Comparison of ENCODE assay signal across 17 cellular contexts in the genomic region with DNA sequence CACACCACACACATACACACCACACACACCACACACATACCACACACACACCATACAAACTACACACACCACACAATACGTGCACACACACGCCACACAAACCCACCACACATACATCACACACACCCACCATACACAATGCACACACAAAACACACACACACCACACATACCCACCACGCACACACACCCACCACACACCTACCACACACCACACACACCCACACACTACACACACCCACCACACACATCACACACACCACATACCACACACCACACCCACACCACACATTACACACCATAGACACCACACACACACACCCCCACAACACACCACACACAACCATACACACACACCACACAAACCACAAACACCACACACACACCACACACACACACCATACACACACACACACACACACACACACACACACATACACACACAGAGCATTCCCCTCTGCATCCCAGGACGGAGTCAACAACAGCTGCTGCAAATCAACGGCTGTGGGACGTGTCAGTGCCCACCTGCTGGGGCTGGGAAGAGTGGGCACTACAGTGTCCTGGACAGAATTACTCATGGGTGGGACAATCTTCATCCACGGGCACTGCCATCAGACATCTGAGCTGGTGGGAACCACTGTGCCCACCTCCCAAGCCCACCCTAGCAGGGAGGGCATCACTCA. TPM values are rescaled to one million over a fixed set of nuclear protein-coding genes. Genes with fewer than 3 reads are reported as not detected.
DNase-seq lines count a peak whose midpoint lies in the region; ATAC-seq, FAIRE-seq and TF ChIP-seq lines count a peak whose summit lies in the region.
"Had no signal": no experiment of that assay in that cellular context is flagged by ENCODE, and none has a peak within 500 bp of the region (broad histone marks: within the 10 kb centered on the region; RNA-seq: fewer than 3 reads in every experiment).

No MANE protein-coding gene starts in this region.

- no peak overlapping the region for H3K4me3 Mint-ChIP-seq in activated CD8-positive, alpha-beta memory T cell treated with anti-CD3 and anti-CD28 coated beads, Interleukin-2, amount 10 ng/mL, durations not matched to agents 7 days and 5 days

- ATAC-seq in activated CD8-positive, alpha-beta memory T cell treated with anti-CD3 and anti-CD28 coated beads, Interleukin-2, amount 10 ng/mL, durations not matched to agents 7 days and 5 days = no peak
- no peak for ATAC-seq in HG02798 (IDR thresholded peaks at IDR 0.05; ENCODE audit: poor library complexity, unreplicated experiment)
- ATAC-seq in GM18520 (IDR thresholded peaks at IDR 0.05; ENCODE audit: unreplicated experiment) = no peak
- ATAC-seq: A549 had no signal

- H3K14ac ChIP-seq in H1 (ENCODE audit: insufficient read length) = no peak overlapping the region
- no peak overlapping the region for H3K14ac ChIP-seq in trophoblast cell (ENCODE audit: low read length)

- H3K27ac Mint-ChIP-seq in activated CD8-positive, alpha-beta memory T cell treated with anti-CD3 and anti-CD28 coated beads, Interleukin-2, amount 10 ng/mL, durations not matched to agents 7 days and 5 days = peak overlapping the region; percentile 28

- H3K4me1 ChIP-seq in Loucy (ENCODE audit: insufficient read depth, low read length, poor library complexity, severe bottlenecking) = peaks cover 37% of the 10 kb centered on the region
- peaks cover 4 to 48% (median 38%) of the 10 kb centered on the region in 4 experiments for H3K4me1 ChIP-seq in H1 (replicated peaks in 1 of 4; ENCODE audit: control insufficient read depth in 3 of 4, insufficient read depth in 4 of 4, low read length in 3 of 4)
- H3K4me1 ChIP-seq in trophoblast cell (ENCODE audit: control insufficient read depth in 1 of 2, insufficient read depth in 2 of 2, low read length in 2 of 2) = peaks cover 3 to 5% of the 10 kb centered on the region in 2 experiments

- no peaks in the 10 kb centered on the region for H3K4me1 Mint-ChIP-seq in activated CD8-positive, alpha-beta memory T cell treated with anti-CD3 and anti-CD28 coated beads, Interleukin-2, amount 10 ng/mL, durations not matched to agents 7 days and 5 days

- peak overlapping the region; percentile 98 for H2AK5ac ChIP-seq in H1 (ENCODE audit: low read depth, low read length)
- H2AK5ac ChIP-seq in trophoblast cell (ENCODE audit: low read length) = no peak overlapping the region

- CTCF ChIA-PET in activated CD8-positive, alpha-beta memory T cell treated with anti-CD3 and anti-CD28 coated beads, Interleukin-2, amount 10 ng/mL, durations not matched to agents 7 days and 5 days (lab: Charles Lee) = interaction anchor here (1.2 to 16.1 kb wide), 2 partner anchors 138 to 161 kb away, joined by 4 to 622 read pairs; no protein-coding TSS in a partner anchor
- CTCF ChIA-PET in H1 (lab: Charles Lee; ENCODE audit: partially characterized antibody) = interaction anchor here (0.6 to 24.5 kb wide), 7 partner anchors 7 to 265 kb away, joined by 3 to 1347 read pairs (median 126); no protein-coding TSS in a partner anchor

- H4K91ac ChIP-seq in H1 (replicated peaks; ENCODE audit: insufficient read length, low read length) (peak overlapping the region; percentile 87), trophoblast cell (ENCODE audit: low read depth, low read length) (no peak overlapping the region)

- peak overlapping the region; percentile 57 for H2BK5ac ChIP-seq in H1 (ENCODE audit: low read depth, low read length)
- H2BK5ac ChIP-seq in trophoblast cell (ENCODE audit: low read depth, low read length, poor library complexity) = no peak overlapping the region

- H4K5ac ChIP-seq in H1 (ENCODE audit: insufficient read length, low read depth, low read length) = peak overlapping the region; percentile 13

- H3K9me3 ChIP-seq in Loucy (ENCODE audit: insufficient read depth, low read depth, low read length) = no peaks in the 10 kb centered on the region
- no peaks in the 10 kb centered on the region for H3K9me3 ChIP-seq in H1 (ENCODE audit: insufficient read depth in 2 of 2, low read depth in 1 of 2, low read length in 1 of 2)
- H3K9me3 ChIP-seq in trophoblast cell (ENCODE audit: insufficient read depth, low read depth, low read length) = peaks cover 5% of the 10 kb centered on the region
- H3K9me3 ChIP-seq: A549, tibial nerve had no signal

- H3K23ac ChIP-seq in H1 (ENCODE audit: insufficient read length) = peak overlapping the region; percentile 73
- H3K23ac ChIP-seq in trophoblast cell (ENCODE audit: low read length) = no peak overlapping the region

- peak overlapping the region; percentile 73 for H2BK15ac ChIP-seq in H1 (ENCODE audit: low read length)

- peak overlapping the region; percentile 99 for H3K56ac ChIP-seq in H1 (replicated peaks; ENCODE audit: insufficient read length, low read depth, low read length)

- no peak overlapping the region for H4K12ac ChIP-seq in trophoblast cell (ENCODE audit: low read depth, low read length)

- no peaks in the 10 kb centered on the region for H3K36me3 Mint-ChIP-seq in activated CD8-positive, alpha-beta memory T cell treated with anti-CD3 and anti-CD28 coated beads, Interleukin-2, amount 10 ng/mL, durations not matched to agents 7 days and 5 days
- H3K36me3 Mint-ChIP-seq: CD4-positive, CD25-positive, alpha-beta regulatory T cell had no signal

- peak overlapping the region; percentile 95 for H2BK20ac ChIP-seq in H1 (ENCODE audit: low read length)

- WGBS in H1 (ENCODE audit: extremely low coverage in 1 of 2, insufficient coverage in 1 of 2, insufficient read length in 1 of 2, insufficient replicate concordance in 2 of 2, low coverage in 1 of 2, low lambda C conversion rate in 2 of 2, missing lambda C conversion rate in 1 of 2), 2 experiments = 87% methylated on average over 7 of the region's 7 CpGs; no CpG with 5 or more reads in 1 of the 2 experiments
- 100% methylated on average over 3 of the region's 7 CpGs for whole genome bisulfite sequencing in trophoblast cell (ENCODE audit: extremely low coverage, insufficient coverage, insufficient read length)

- H3K4me2 ChIP-seq in Loucy (ENCODE audit: low read depth, low read length, poor library complexity, severe bottlenecking) (peak overlapping the region; percentile 48), H1 (ENCODE audit: insufficient read depth in 1 of 2, low read depth in 2 of 2, low read length in 2 of 2) (no peak overlapping the region), trophoblast cell (ENCODE audit: low read length) (no peak overlapping the region)
- H3K4me2 ChIP-seq: A549, hepatocyte had no signal

- H3K79me2 ChIP-seq in Loucy (ENCODE audit: insufficient read depth, low read length) (no peaks in the 10 kb centered on the region), H1 (ENCODE audit: control insufficient read depth in 1 of 2, insufficient read depth in 2 of 2, low read length in 2 of 2) (peaks cover 0 to 19% of the 10 kb centered on the region in 2 experiments; a peak in 3 of 4 replicates), trophoblast cell (ENCODE audit: control insufficient read depth, insufficient read depth, low read length, poor library complexity) (no peaks in the 10 kb centered on the region)

- no peaks in the 10 kb centered on the region for H3K9me3 Mint-ChIP-seq in activated CD8-positive, alpha-beta memory T cell treated with anti-CD3 and anti-CD28 coated beads, Interleukin-2, amount 10 ng/mL, durations not matched to agents 7 days and 5 days (ENCODE audit: low read depth)
- H3K9me3 Mint-ChIP-seq: CD4-positive, CD25-positive, alpha-beta regulatory T cell had no signal

- no peaks in the 10 kb centered on the region for H3K36me3 ChIP-seq in Loucy (ENCODE audit: insufficient read depth, low read length)
- H3K36me3 ChIP-seq in H1 (ENCODE audit: control insufficient read depth in 2 of 4, insufficient read depth in 4 of 4, low read length in 3 of 4) = peaks cover 0 to 18% (median 2%) of the 10 kb centered on the region in 4 experiments; a peak in 4 of 8 replicates
- H3K36me3 ChIP-seq in trophoblast cell (ENCODE audit: control insufficient read depth in 1 of 2, insufficient read depth in 2 of 2, low read length in 2 of 2) = peaks cover 0 to 2% of the 10 kb centered on the region in 2 experiments

- H3K4ac ChIP-seq in H1 (replicated peaks; ENCODE audit: insufficient read length, low read depth, low read length) (peak overlapping the region; percentile 75), trophoblast cell (ENCODE audit: low read depth, low read length) (no peak overlapping the region)

- H4K8ac ChIP-seq in H1 (ENCODE audit: extremely low read depth, insufficient read depth, low read length) (peak overlapping the region; percentile 62), trophoblast cell (ENCODE audit: low read depth, low read length) (no peak overlapping the region)

- H3K79me1 ChIP-seq in H1 (ENCODE audit: low read depth, low read length) (peaks cover 13% of the 10 kb centered on the region), trophoblast cell (ENCODE audit: low read length) (no peaks in the 10 kb centered on the region)

- TF ChIP-seq POLR2A in H1 (IDR thresholded peaks at IDR 0.05; ENCODE audit: control extremely low read depth in 1 of 2, low read depth in 2 of 2, low read length in 2 of 2) = no peak

- TF ChIP-seq RAD21 in H1 (IDR thresholded peaks at IDR 0.05 in 1 of 2, conservative IDR thresholded peaks at IDR 0.05 in 1 of 2; ENCODE audit: low read depth in 2 of 2, low read length in 2 of 2) = no peak

- TF ChIP-seq EP300 in H1 (IDR thresholded peaks at IDR 0.05; ENCODE audit: borderline replicate concordance in 1 of 2, low read depth in 2 of 2, low read length in 2 of 2) = no peak

- DNase-seq in activated CD8-positive, alpha-beta memory T cell treated with anti-CD3 and anti-CD28 coated beads, Interleukin-2, amount 10 ng/mL, durations not matched to agents 7 days and 5 days = no peak
- DNase-seq in activated CD8-positive, alpha-beta memory T cell treated with anti-CD3 and anti-CD28 coated beads, Interleukin-2, amount 50 U/mL, for 4 hours = no peak
- DNase-seq in H1 (ENCODE audit: low read depth in 1 of 2, low spot score in 2 of 2) = no peak
- DNase-seq in trophoblast cell = no peak
- DNase-seq in GM03348 (ENCODE audit: low spot score) = no peak
- DNase-seq: CD4-positive, CD25-positive, alpha-beta regulatory T cell; GM23248; islet precursor cell; SHP77; stimulated activated naive CD4-positive, alpha-beta T cell; T-helper 1 cell had no signal

- peak overlapping the region; percentile 57 for H3K9ac ChIP-seq in Loucy (ENCODE audit: low read depth, low read length, poor library complexity, severe bottlenecking)
- H3K9ac ChIP-seq in H1 (replicated peaks in 1 of 4; ENCODE audit: extremely low read depth in 1 of 4, low read depth in 3 of 4, low read length in 3 of 4) = no peak overlapping the region
- no peak overlapping the region for H3K9ac ChIP-seq in trophoblast cell (ENCODE audit: low read length)
- H3K9ac ChIP-seq: GM23248 had no signal

- H3K27me3 Mint-ChIP-seq in activated CD8-positive, alpha-beta memory T cell treated with anti-CD3 and anti-CD28 coated beads, Interleukin-2, amount 10 ng/mL, durations not matched to agents 7 days and 5 days = no peaks in the 10 kb centered on the region
- H3K27me3 Mint-ChIP-seq: CD4-positive, CD25-positive, alpha-beta regulatory T cell had no signal

- H3K27ac ChIP-seq in H1 (ENCODE audit: low read depth, low read length) (no peak overlapping the region), trophoblast cell (ENCODE audit: low read depth, low read length) (no peak overlapping the region)
- H3K27ac ChIP-seq: A549, GM23248, hepatocyte had no signal

- POLR2A ChIA-PET in H1 (lab: Charles Lee; ENCODE audit: partially characterized antibody) = interaction anchor here (1.3 to 2.4 kb wide), 2 partner anchors 10 to 13 kb away, joined by 4 to 8 read pairs; no protein-coding TSS in a partner anchor

- H3K4me3 ChIP-seq in Loucy (ENCODE audit: low read length, poor library complexity, severe bottlenecking) = no peak overlapping the region
- no peak overlapping the region for H3K4me3 ChIP-seq in H1 (ENCODE audit: extremely low read depth in 1 of 4, insufficient read depth in 2 of 4, low read depth in 3 of 4, low read length in 4 of 4)
- H3K4me3 ChIP-seq in trophoblast cell (ENCODE audit: low read depth, low read length) = peak overlapping the region; percentile 44
- H3K4me3 ChIP-seq: A549, GM23248, hepatocyte, tibial nerve had no signal

- no peak for FAIRE-seq in H1 (lab: Jason Lieb, UNC)
- FAIRE-seq: A549 had no signal

- no peaks in the 10 kb centered on the region for H3K27me3 ChIP-seq in Loucy (ENCODE audit: insufficient read depth, low read length, poor library complexity, severe bottlenecking)
- no peaks in the 10 kb centered on the region for H3K27me3 ChIP-seq in H1 (replicated peaks in 1 of 4; ENCODE audit: control insufficient read depth in 3 of 4, extremely low read depth in 1 of 4, insufficient read depth in 3 of 4, low read length in 3 of 4)
- no peaks in the 10 kb centered on the region for H3K27me3 ChIP-seq in trophoblast cell (ENCODE audit: insufficient read depth, low read length)
- H3K27me3 ChIP-seq: hepatocyte, tibial nerve had no signal

- TF ChIP-seq CTCF in Loucy (conservative IDR thresholded peaks at IDR 0.05; ENCODE audit: low read length) (no peak), H1 (IDR thresholded peaks at IDR 0.05; ENCODE audit: control extremely low read depth in 1 of 3, insufficient read depth in 1 of 3, low read depth in 1 of 3, low read length in 3 of 3) (no peak)

- H3K18ac ChIP-seq in H1 (ENCODE audit: extremely low read depth, low read length) (peak overlapping the region; percentile 25; the same call in 1 of the 2 replicates), trophoblast cell (ENCODE audit: low read length) (no peak overlapping the region)

- peak overlapping the region; percentile 89 for H2BK12ac ChIP-seq in H1 (ENCODE audit: low read depth, low read length)
- H2BK12ac ChIP-seq in trophoblast cell (ENCODE audit: low read length) = no peak overlapping the region

- no peak overlapping the region for H2AFZ ChIP-seq in Loucy (ENCODE audit: low read length)
- H2AFZ ChIP-seq in H1 (ENCODE audit: low read length) = no peak overlapping the region
- no peak overlapping the region for H2AFZ ChIP-seq in trophoblast cell (ENCODE audit: insufficient read depth, low read length, poor library complexity)
- H2AFZ ChIP-seq: GM23248, hepatocyte had no signal

- no peaks in the 10 kb centered on the region for H3K9me2 ChIP-seq in Loucy (replicated peaks; ENCODE audit: low read depth, low read length)

- H3K23me2 ChIP-seq in H1 (ENCODE audit: low read depth, low read length) = peaks cover 6% of the 10 kb centered on the region; the same call in 1 of the 2 replicates

- H2BK120ac ChIP-seq in H1 (replicated peaks; ENCODE audit: low read depth, low read length) = peak overlapping the region; percentile 33
- no peak overlapping the region for H2BK120ac ChIP-seq in trophoblast cell (ENCODE audit: insufficient read depth, low read length, poor library complexity)

- H4K20me1 ChIP-seq in Loucy (ENCODE audit: insufficient read depth, low read length, poor library complexity, severe bottlenecking) = no peaks in the 10 kb centered on the region
- H4K20me1 ChIP-seq in H1 (replicated peaks in 1 of 2; ENCODE audit: control insufficient read depth in 1 of 2, insufficient read depth in 2 of 2, low read length in 2 of 2) = peaks cover 2 to 10% of the 10 kb centered on the region in 2 experiments

- H3F3A ChIP-seq in Loucy (ENCODE audit: low read depth) = no peaks in the 10 kb centered on the region

RNA-seq across cellular contexts. Expression of gene TP53I11, which starts 8.5 kb away (rescaled TPM):
- total RNA-seq in activated CD8-positive, alpha-beta memory T cell treated with anti-CD3 and anti-CD28 coated beads, Interleukin-2, amount 10 ng/mL, durations not matched to agents 7 days and 5 days = 1 to 10 TPM; 2.2 to 3.7 TPM
- total RNA-seq in H1 (2021; fragmentation: NEBNext Ultra II Directional; extraction: Animal tissue kit (Norgen Biotek cat#: 25700)) = 46.3 and 53.7 TPM in 2 replicates
- polyA plus RNA-seq in H1 (2011; rRNA removed) = 34.0 and 47.5 TPM in 2 replicates
- polyA plus RNA-seq in H1 (2011; cell fraction: cytosol; rRNA removed) = 25.8 TPM
- polyA plus RNA-seq in H1 (2011; cell fraction: nucleus; rRNA removed) = 48.2 TPM
- polyA plus RNA-seq in H1 (2012, experiment 1 of 2) = 44.1 to 78.7 TPM (median 68.4 TPM) in 4 replicates
- 49.8 TPM for polyA plus RNA-seq in H1 (2012, experiment 2 of 2)
- polyA plus RNA-seq in H1 (2013, experiment 1 of 2) = 52.1 TPM
- 59.6 TPM for polyA plus RNA-seq in H1 (2013, experiment 2 of 2)
- polyA minus RNA-seq in H1 (2011; rRNA and poly(A)+ RNA removed) = 26.4 and 26.9 TPM in 2 replicates
- 34.6 TPM for polyA minus RNA-seq in H1 (2011; cell fraction: cytosol; rRNA and poly(A)+ RNA removed)
- 44.5 TPM for polyA minus RNA-seq in H1 (2011; cell fraction: nucleus; rRNA and poly(A)+ RNA removed)
- 39.8 and 41.5 TPM in 2 replicates for polyA plus RNA-seq in trophoblast cell (2013)

Comparison
In these comparisons a context has a peak if more than half of its experiments do, and no peak if none do; other contexts are left out.
1. RNA of gene TP53I11, which starts 8.5 kb away (total RNA-seq): 46.3 to 53.7 TPM in H1; 2.2 to 3.7 TPM in activated CD8-positive, alpha-beta memory T cell treated with anti-CD3 and anti-CD28 coated beads, Interleukin-2, amount 10 ng/mL, durations not matched to agents 7 days and 5 days; every median in the first group is over 10 times any median in the second.